8 cellular contexts compared by ENCODE assay signal in genomic region chr20:51639206-51639832, GRCh38.
DNase-seq lines count a peak whose midpoint lies in the region; ATAC-seq and TF ChIP-seq lines count a peak whose summit lies in the region.

No MANE protein-coding gene starts in this region.

- ATAC-seq in SK-N-SH treated with all-trans-retinoic acid at 6 μM for 48 hours (peak; percentile 94), right cardiac atrium (peak; percentile 76 to 85), GM19467 (IDR thresholded peaks at IDR 0.05; ENCODE audit: unreplicated experiment) (no peak), HG02642 (IDR thresholded peaks at IDR 0.05; ENCODE audit: poor library complexity, unreplicated experiment) (no peak)

- intact Hi-C loops in adrenal gland (cut with DNase I) (no loop called here), right cardiac atrium (cut with DNase I) (loop anchor here in 3 of 4 donors (10.0 kb wide), 1 partner anchor 445 kb away; no protein-coding TSS in a partner anchor)

- DNase-seq in GM10248 (ENCODE audit: extremely low spot score) = peak; percentile 57
- DNase-seq in KG1 (lab: John Stamatoyannopoulos, UW) = peak; percentile 39
- peak; percentile 34 to 84 (median 65) for DNase-seq in adrenal gland
- DNase-seq in right cardiac atrium = peak; percentile 59 to 89 (median 78)

- CTCF ChIA-PET in GM10248 (lab: Yijun Ruan, JAX) = interaction anchor here (0.8 to 1.8 kb wide), 7 partner anchors 11 to 511 kb away, joined by 3 to 8 read pairs (median 4); no protein-coding TSS in a partner anchor

- H3K9ac ChIP-seq in skeletal muscle satellite cell (ENCODE audit: low read depth, low read length) = no peak overlapping the region

- H3K27me3 ChIP-seq in adrenal gland (no peaks in the 10 kb centered on the region), right cardiac atrium (ENCODE audit: control insufficient read depth, insufficient read depth) (no peaks in the 10 kb centered on the region), skeletal muscle satellite cell (ENCODE audit: control insufficient read depth, insufficient read depth, low read length) (no peaks in the 10 kb centered on the region)

- H3K4me3 ChIP-seq in adrenal gland (no peak overlapping the region), right cardiac atrium (ENCODE audit: low read length) (no peak overlapping the region), skeletal muscle satellite cell (ENCODE audit: low read length) (no peak overlapping the region)

- H3K27ac ChIP-seq in adrenal gland (no peak overlapping the region), right cardiac atrium (ENCODE audit: low read length) (no peak overlapping the region)

- H3K9me3 ChIP-seq in adrenal gland (replicated peaks in 1 of 3) = no peaks in the 10 kb centered on the region
- no peaks in the 10 kb centered on the region for H3K9me3 ChIP-seq in right cardiac atrium (ENCODE audit: control insufficient read depth, low read length)
- H3K9me3 ChIP-seq in skeletal muscle satellite cell (replicated peaks; ENCODE audit: low read length) = no peaks in the 10 kb centered on the region

- 28 to 37% (median 28%) methylated on average over 8 to 12 of the region's 12 CpGs for WGBS in adrenal gland, 4 donors
- WGBS in right cardiac atrium = 27% methylated on average over 12 of the region's 12 CpGs

- H3K36me3 ChIP-seq in adrenal gland (replicated peaks in 1 of 2) = no peaks in the 10 kb centered on the region
- no peaks in the 10 kb centered on the region for H3K36me3 ChIP-seq in skeletal muscle satellite cell (ENCODE audit: insufficient read depth, low read length)

- H3K4me1 ChIP-seq in adrenal gland (replicated peaks in 1 of 2) (no peaks in the 10 kb centered on the region), right cardiac atrium (ENCODE audit: control insufficient read depth, insufficient read depth, low read length) (no peaks in the 10 kb centered on the region), skeletal muscle satellite cell (ENCODE audit: control insufficient read depth, insufficient read depth, low read length) (no peaks in the 10 kb centered on the region)

- peak; percentile 69 for TF ChIP-seq CTCF in GM10248 (IDR thresholded peaks at IDR 0.05; ENCODE audit: control extremely low read depth, extremely low read depth, low read depth, missing control alignments)
- peak; percentile 64 to 82 (median 77) for TF ChIP-seq CTCF in adrenal gland (IDR thresholded peaks at IDR 0.05)

- POLR2A ChIA-PET in GM10248 (lab: Yijun Ruan, JAX) = no interaction called here

- TF ChIP-seq POLR2A in adrenal gland (IDR thresholded peaks at IDR 0.05) = no peak

- peak overlapping the region; percentile 52 for H3K4me2 ChIP-seq in skeletal muscle satellite cell (ENCODE audit: low read length)

TF ChIP-seq in SK-N-SH treated with all-trans-retinoic acid at 6 μM for 48 hours, 23 proteins besides CTCF, POLR2A, EP300 and RAD21:
- no peak for TF ChIP-seq SNAI2 (CRISPR knock-in tag; IDR thresholded peaks at IDR 0.05)

Comparison
In these comparisons a context has a peak if more than half of its experiments do, and no peak if none do; other contexts are left out.
1. ATAC-seq: peak in SK-N-SH treated with all-trans-retinoic acid at 6 μM for 48 hours (single experiment) and right cardiac atrium (2 of 2); none in GM19467 (single experiment) and HG02642 (single experiment).
2. intact Hi-C loops: an anchor here in right cardiac atrium (10.0 kb wide); none called in adrenal gland.
3. Peak in every context shown above with its lines, with median percentiles within 50 percentile points of each other: DNase-seq.